1 cellular context compared by ENCODE assay signal in the genomic region with DNA sequence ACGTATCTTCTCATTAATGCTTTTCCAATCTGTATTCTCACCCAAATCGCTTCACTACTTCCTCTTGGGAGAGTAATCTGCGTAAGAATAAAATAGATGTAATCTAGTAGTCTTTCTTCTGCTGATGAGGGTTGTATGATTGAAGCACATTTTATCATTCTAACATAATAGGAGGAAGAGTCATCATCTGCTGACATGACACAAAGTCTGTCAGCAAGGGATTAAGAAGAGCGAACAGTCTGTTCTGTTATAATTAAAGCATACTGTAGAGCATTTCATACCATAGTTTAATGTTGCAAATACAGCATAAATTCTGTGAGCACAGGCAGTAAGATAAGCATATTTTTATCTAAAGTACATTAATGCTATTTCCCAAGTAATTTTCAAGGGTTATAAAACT.
A peak's percentile ranks its signal among the peaks of the same experiment; 100 is the strongest.
TF ChIP-seq lines count a peak whose summit lies in the region.

No MANE protein-coding gene starts in this region.

TF ChIP-seq in HepG2, 621 proteins besides CTCF, POLR2A, EP300 and RAD21 (continued from another document):
- TF ChIP-seq, protein P1, sequence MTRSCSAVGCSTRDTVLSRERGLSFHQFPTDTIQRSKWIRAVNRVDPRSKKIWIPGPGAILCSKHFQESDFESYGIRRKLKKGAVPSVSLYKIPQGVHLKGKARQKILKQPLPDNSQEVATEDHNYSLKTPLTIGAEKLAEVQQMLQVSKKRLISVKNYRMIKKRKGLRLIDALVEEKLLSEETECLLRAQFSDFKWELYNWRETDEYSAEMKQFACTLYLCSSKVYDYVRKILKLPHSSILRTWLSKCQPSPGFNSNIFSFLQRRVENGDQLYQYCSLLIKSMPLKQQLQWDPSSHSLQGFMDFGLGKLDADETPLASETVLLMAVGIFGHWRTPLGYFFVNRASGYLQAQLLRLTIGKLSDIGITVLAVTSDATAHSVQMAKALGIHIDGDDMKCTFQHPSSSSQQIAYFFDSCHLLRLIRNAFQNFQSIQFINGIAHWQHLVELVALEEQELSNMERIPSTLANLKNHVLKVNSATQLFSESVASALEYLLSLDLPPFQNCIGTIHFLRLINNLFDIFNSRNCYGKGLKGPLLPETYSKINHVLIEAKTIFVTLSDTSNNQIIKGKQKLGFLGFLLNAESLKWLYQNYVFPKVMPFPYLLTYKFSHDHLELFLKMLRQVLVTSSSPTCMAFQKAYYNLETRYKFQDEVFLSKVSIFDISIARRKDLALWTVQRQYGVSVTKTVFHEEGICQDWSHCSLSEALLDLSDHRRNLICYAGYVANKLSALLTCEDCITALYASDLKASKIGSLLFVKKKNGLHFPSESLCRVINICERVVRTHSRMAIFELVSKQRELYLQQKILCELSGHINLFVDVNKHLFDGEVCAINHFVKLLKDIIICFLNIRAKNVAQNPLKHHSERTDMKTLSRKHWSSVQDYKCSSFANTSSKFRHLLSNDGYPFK (CRISPR knock-in tag; IDR thresholded peaks at IDR 0.05; ENCODE audit: borderline replicate concordance): no peak
- TF ChIP-seq MAFF (IDR thresholded peaks at IDR 0.05; ENCODE audit: low read depth, low read length): peak; percentile 71
- peak; percentile 63 to 77 for TF ChIP-seq MAFK (conservative IDR thresholded peaks at IDR 0.05 in 1 of 2, IDR thresholded peaks at IDR 0.05 in 1 of 2; ENCODE audit: low read length in 2 of 2)
- TF ChIP-seq, protein P2, sequence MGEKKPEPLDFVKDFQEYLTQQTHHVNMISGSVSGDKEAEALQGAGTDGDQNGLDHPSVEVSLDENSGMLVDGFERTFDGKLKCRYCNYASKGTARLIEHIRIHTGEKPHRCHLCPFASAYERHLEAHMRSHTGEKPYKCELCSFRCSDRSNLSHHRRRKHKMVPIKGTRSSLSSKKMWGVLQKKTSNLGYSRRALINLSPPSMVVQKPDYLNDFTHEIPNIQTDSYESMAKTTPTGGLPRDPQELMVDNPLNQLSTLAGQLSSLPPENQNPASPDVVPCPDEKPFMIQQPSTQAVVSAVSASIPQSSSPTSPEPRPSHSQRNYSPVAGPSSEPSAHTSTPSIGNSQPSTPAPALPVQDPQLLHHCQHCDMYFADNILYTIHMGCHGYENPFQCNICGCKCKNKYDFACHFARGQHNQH (CRISPR knock-in tag; IDR thresholded peaks at IDR 0.05): no peak
